Comparison of ENCODE assay signal across 18 cellular contexts in the genomic region with DNA sequence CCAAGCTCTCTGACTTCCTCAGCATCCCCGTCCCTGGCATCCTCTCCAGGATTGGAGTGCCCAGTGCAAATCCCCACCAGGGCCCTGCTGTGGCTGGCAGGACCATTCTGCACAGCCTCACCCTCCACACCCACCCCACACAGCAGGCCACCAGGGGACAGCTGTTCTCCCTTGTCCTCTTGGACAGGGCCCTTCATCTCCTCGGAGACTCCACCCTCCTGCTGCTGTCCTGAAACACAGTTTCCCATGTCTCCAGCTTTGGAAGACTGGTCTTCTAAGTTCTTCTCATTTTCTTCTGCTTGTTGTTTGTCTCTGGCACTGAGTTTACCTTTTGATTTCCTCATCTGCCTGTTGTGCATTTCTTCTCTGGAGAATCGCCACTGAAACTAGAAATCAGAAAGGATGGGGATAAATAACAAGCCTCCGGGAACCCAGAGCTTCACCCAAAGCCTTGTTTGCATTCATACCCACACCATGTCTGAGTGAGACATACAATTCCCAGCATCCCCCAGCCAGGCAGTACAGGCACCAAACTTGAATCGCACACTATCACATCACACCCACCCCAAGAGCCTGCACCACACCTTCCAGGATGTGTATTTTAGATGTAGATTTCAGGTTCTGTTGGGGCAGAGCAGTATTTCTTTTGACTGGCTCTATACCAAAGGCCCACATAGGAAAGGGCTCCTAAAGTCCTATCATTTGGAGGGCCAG. TPM values are rescaled to one million over a fixed set of nuclear protein-coding genes. Genes with fewer than 3 reads are reported as not detected.
DNase-seq lines count a peak whose midpoint lies in the region; ATAC-seq and TF ChIP-seq lines count a peak whose summit lies in the region.
"Had no signal": no experiment of that assay in that cellular context is flagged by ENCODE, and none has a peak within 500 bp of the region (broad histone marks: within the 10 kb centered on the region; RNA-seq: fewer than 3 reads in every experiment).

No MANE protein-coding gene starts in this region.

- peaks cover 0 to 43% (median 4%) of the 10 kb centered on the region in 3 donors for H3K4me1 ChIP-seq in gastroesophageal sphincter
- H3K4me1 ChIP-seq in upper lobe of right lung, result peaks cover 9% of the 10 kb centered on the region
- no peaks in the 10 kb centered on the region for H3K4me1 ChIP-seq in prostate gland (replicated peaks)

- H3K27ac ChIP-seq in gastroesophageal sphincter (peak overlapping the region in 3 of 4 donors; percentile 43 to 77 (median 76)), upper lobe of right lung (peak overlapping the region; percentile 55), prostate gland (no peak overlapping the region)
- H3K27ac ChIP-seq: HL-60, WERI-Rb-1 had no signal

- H3K9me3 ChIP-seq in T-helper 17 cell (ENCODE audit: control insufficient read depth, low read length, poor library complexity, severe bottlenecking), result no peaks in the 10 kb centered on the region
- no peaks in the 10 kb centered on the region for H3K9me3 ChIP-seq in gastroesophageal sphincter
- no peaks in the 10 kb centered on the region for H3K9me3 ChIP-seq in upper lobe of right lung
- H3K9me3 ChIP-seq in prostate gland, result no peaks in the 10 kb centered on the region
- H3K9me3 ChIP-seq: transverse colon had no signal

- H3K36me3 ChIP-seq in gastroesophageal sphincter (peaks cover 0 to 82% of the 10 kb centered on the region in 2 donors), upper lobe of right lung (peaks cover 61% of the 10 kb centered on the region), prostate gland (no peaks in the 10 kb centered on the region)

- H3K9me3 Mint-ChIP-seq in activated naive CD4-positive, alpha-beta T cell treated with anti-CD3 and anti-CD28 coated beads for 36 hours, result no peaks in the 10 kb centered on the region
- H3K9me3 Mint-ChIP-seq: memory B cell had no signal

- H3K36me3 Mint-ChIP-seq in activated naive CD4-positive, alpha-beta T cell treated with anti-CD3 and anti-CD28 coated beads for 36 hours (ENCODE audit: low read depth), result peaks cover 73% of the 10 kb centered on the region
- H3K36me3 Mint-ChIP-seq in T-helper 17 cell (ENCODE audit: low read depth), result peaks cover 15% of the 10 kb centered on the region

- H3K27me3 ChIP-seq in gastroesophageal sphincter (no peaks in the 10 kb centered on the region), upper lobe of right lung (no peaks in the 10 kb centered on the region), prostate gland (replicated peaks; ENCODE audit: insufficient read depth) (no peaks in the 10 kb centered on the region)
- H3K27me3 ChIP-seq: transverse colon had no signal

- H3K4me1 Mint-ChIP-seq in activated naive CD4-positive, alpha-beta T cell treated with anti-CD3 and anti-CD28 coated beads for 36 hours (ENCODE audit: low read depth), result peaks cover 94% of the 10 kb centered on the region
- peaks cover 51% of the 10 kb centered on the region for H3K4me1 Mint-ChIP-seq in T-helper 17 cell

- CTCF ChIA-PET in activated naive CD4-positive, alpha-beta T cell treated with anti-CD3 and anti-CD28 coated beads for 36 hours (lab: Charles Lee), result interaction anchor here (0.6 to 14.3 kb wide), 5 partner anchors 8 to 210 kb away, joined by 3 to 222 read pairs (median 4); no protein-coding TSS in a partner anchor

- no peaks in the 10 kb centered on the region for H3K27me3 Mint-ChIP-seq in activated naive CD4-positive, alpha-beta T cell treated with anti-CD3 and anti-CD28 coated beads for 36 hours (ENCODE audit: low read depth)
- no peaks in the 10 kb centered on the region for H3K27me3 Mint-ChIP-seq in T-helper 17 cell
- H3K27me3 Mint-ChIP-seq: memory B cell had no signal

- no peak for TF ChIP-seq CTCF in gastroesophageal sphincter (IDR thresholded peaks at IDR 0.05)
- TF ChIP-seq CTCF in upper lobe of right lung (IDR thresholded peaks at IDR 0.05), result no peak
- TF ChIP-seq CTCF in prostate gland (IDR thresholded peaks at IDR 0.05), result no peak

- no peak overlapping the region for H3K4me3 Mint-ChIP-seq in activated naive CD4-positive, alpha-beta T cell treated with anti-CD3 and anti-CD28 coated beads for 36 hours
- H3K4me3 Mint-ChIP-seq in T-helper 17 cell, result peak overlapping the region; percentile 73
- H3K4me3 Mint-ChIP-seq: memory B cell had no signal

- no peak for TF ChIP-seq EP300 in gastroesophageal sphincter (IDR thresholded peaks at IDR 0.05)

- peak overlapping the region; percentile 95 for H3K27ac Mint-ChIP-seq in activated naive CD4-positive, alpha-beta T cell treated with anti-CD3 and anti-CD28 coated beads for 36 hours
- peak overlapping the region; percentile 96 for H3K27ac Mint-ChIP-seq in T-helper 17 cell
- H3K27ac Mint-ChIP-seq: memory B cell had no signal

- ATAC-seq in T-helper 17 cell, result no peak
- ATAC-seq in gastroesophageal sphincter, result no peak
- no peak for ATAC-seq in upper lobe of right lung
- ATAC-seq in GM19397 (IDR thresholded peaks at IDR 0.05; ENCODE audit: unreplicated experiment), result no peak

- TF ChIP-seq POLR2A in gastroesophageal sphincter (IDR thresholded peaks at IDR 0.05), result no peak
- TF ChIP-seq POLR2A in prostate gland (IDR thresholded peaks at IDR 0.05), result no peak

- peak; percentile 52 for DNase-seq in activated naive CD4-positive, alpha-beta T cell treated with anti-CD3 and anti-CD28 coated beads for 36 hours
- DNase-seq in activated naive CD4-positive, alpha-beta T cell treated with Interleukin-2 at 50 U/mL for 16 hours, result no peak
- DNase-seq in T-helper 17 cell (no peak), upper lobe of right lung (no peak), DMS79 (lab: John Stamatoyannopoulos, UW) (no peak), prostate gland (ENCODE audit: low spot score) (no peak)
- DNase-seq: cortex of kidney; foreskin fibroblast; kidney glomerular epithelial cell; MV-4-11; NCI-H2029; stimulated activated CD4-positive, alpha-beta T cell treated with anti-CD3 and anti-CD28 coated beads, Interleukin-12 subunit alpha, Interleukin-12 subunit beta, amount 100 ng/mL, for 4 hours; transverse colon; WERI-Rb-1 had no signal

- 84 to 86% methylated on average over 3 to 4 of the region's 5 CpGs for WGBS in gastroesophageal sphincter (ENCODE audit: low coverage in 1 of 2), 2 donors
- WGBS in prostate gland, result 91% methylated on average over 5 of the region's 5 CpGs

- intact Hi-C loops in activated naive CD4-positive, alpha-beta T cell treated with anti-CD3 and anti-CD28 coated beads for 36 hours (cut with micrococcal nuclease), result no loop called here
- intact Hi-C loops in upper lobe of right lung (cut with DNase I), result no loop called here
- intact Hi-C loops in prostate gland (cut with DNase I), result no loop called here

- no peak overlapping the region for H3K4me3 ChIP-seq in gastroesophageal sphincter
- no peak overlapping the region for H3K4me3 ChIP-seq in upper lobe of right lung
- no peak overlapping the region for H3K4me3 ChIP-seq in prostate gland
- H3K4me3 ChIP-seq: transverse colon had no signal

RNA-seq across cellular contexts. Expression of a gene that starts 52.0 kb away (rescaled TPM):
- total RNA-seq in activated naive CD4-positive, alpha-beta T cell treated with anti-CD3 and anti-CD28 coated beads for 36 hours, result 10 to 100 TPM; 32.4 to 34.2 TPM
- total RNA-seq in T-helper 17 cell (10 to 100 TPM; 73.1 to 89.3 TPM), gastroesophageal sphincter (10 to 100 TPM; 10.2 to 13.2 (median 12.4) TPM), upper lobe of right lung (12.8 TPM), prostate gland (10 to 100 TPM; 16.2 to 16.3 TPM)

RNA-seq across cellular contexts. Expression of a gene that starts 52.3 kb away (rescaled TPM):
- total RNA-seq in activated naive CD4-positive, alpha-beta T cell treated with anti-CD3 and anti-CD28 coated beads for 36 hours, result 10 to 100 TPM; 16.1 to 17.0 TPM
- total RNA-seq in T-helper 17 cell (10 to 100 TPM; 16.1 to 22.8 TPM), gastroesophageal sphincter (10 to 100 TPM; 31.4 to 40.0 (median 36.8) TPM), upper lobe of right lung (29.8 TPM), prostate gland (10 to 100 TPM; 12.4 to 13.8 TPM)

Comparison
In these comparisons a context has a peak if more than half of its experiments do, and no peak if none do; other contexts are left out.
1. H3K27ac ChIP-seq: peak in gastroesophageal sphincter (3 of 4) and upper lobe of right lung (single experiment); none in prostate gland (0 of 2).